ENCODE assay signal across 25 cellular contexts in genomic region chr2:172232638-172233253, GRCh38.
DNase-seq lines count a peak whose midpoint lies in the region; ATAC-seq and TF ChIP-seq lines count a peak whose summit lies in the region.
"Had no signal": no experiment of that assay in that cellular context is flagged by ENCODE, and none has a peak within 500 bp of the region (broad histone marks: within the 10 kb centered on the region; RNA-seq: fewer than 3 reads in every experiment).

No MANE protein-coding gene starts in this region.

- POLR2A ChIA-PET in PC-9 (lab: Charles Lee; ENCODE audit: unreplicated experiment): interaction anchor here (1.3 kb wide), 1 partner anchor 209 kb away, joined by 10 read pairs; no protein-coding TSS in a partner anchor

- no peak overlapping the region for H3K27ac Mint-ChIP-seq in GM23338
- H3K27ac Mint-ChIP-seq: CD4-positive, alpha-beta T cell; stimulated activated naive CD8-positive, alpha-beta T cell treated with anti-CD3 and anti-CD28 coated beads, Interleukin-15, amount 100 ng/mL, for 72 hours; T-helper 1 cell treated with Interleukin-12 subunit alpha and Interleukin-12 subunit beta and Interleukin-4 antibody, amounts not matched to agents 30 μg/mL and 1 μg/mL, for 36 hours had no signal

- H2AFZ ChIP-seq in GM23338: 0 out of 2 replicates have a peak overlapping the region, but pooled peaks have one; percentile 16
- no peak overlapping the region for H2AFZ ChIP-seq in PC-9

- no peak for TF ChIP-seq CTCF in GM23338 (conservative IDR thresholded peaks at IDR 0.05; ENCODE audit: low read depth in 2 of 2)
- no peak for TF ChIP-seq CTCF in PC-9 (conservative IDR thresholded peaks at IDR 0.05)
- TF ChIP-seq CTCF in fibroblast of villous mesenchyme (IDR thresholded peaks at IDR 0.05; ENCODE audit: insufficient read depth, low read depth, low read length): no peak
- TF ChIP-seq CTCF in prostate gland (IDR thresholded peaks at IDR 0.05): no peak

- no TSS peak for BruUV-seq in PC-9 (replicated peaks; lab: Mats Ljungman, UMichigan)

- peaks cover 49% of the 10 kb centered on the region for H3K27me3 ChIP-seq in GM23338 (ENCODE audit: insufficient read depth)
- no peaks in the 10 kb centered on the region for H3K27me3 ChIP-seq in PC-9 (ENCODE audit: insufficient read depth, low read depth)
- H3K27me3 ChIP-seq in prostate gland (replicated peaks; ENCODE audit: insufficient read depth): no peaks in the 10 kb centered on the region

- H3K9me3 ChIP-seq in PC-9 (ENCODE audit: insufficient read depth, low read depth) (no peaks in the 10 kb centered on the region), prostate gland (no peaks in the 10 kb centered on the region)

- DNase-seq in GM23338 (ENCODE audit: low spot score) (no peak), PC-9 (no peak), fibroblast of villous mesenchyme (ENCODE audit: low read depth) (peak; percentile 33), prostate gland (ENCODE audit: low spot score) (no peak), DMS 273 treated with DMSO at 0.1 percent for 48 hours (lab: John Stamatoyannopoulos, UW) (no peak), NCI-H510A treated with DMSO at 0.1 percent for 48 hours (lab: John Stamatoyannopoulos, UW) (no peak), cortex of kidney (lab: John Stamatoyannopoulos, UW) (no peak)
- DNase-seq: activated CD4-positive, alpha-beta T cell treated with anti-CD3 and anti-CD28 coated beads, Interleukin-2, amount 50 U/mL, for 1 hour; activated CD8-positive, alpha-beta memory T cell treated with anti-CD3 and anti-CD28 coated beads, Interleukin-2, amount 50 U/mL, for 4 hours; activated effector memory CD4-positive, alpha-beta T cell treated with Interleukin-2 at 50 U/mL for 16 hours; CD4-positive, alpha-beta T cell; DMS79; glutamatergic neuron; immature natural killer cell; KG1; MV-4-11; naive thymus-derived CD4-positive, alpha-beta T cell; NCI-H2081; SIG-M5; stimulated activated CD4-positive, alpha-beta T cell treated with anti-CD3 and anti-CD28 coated beads, Interleukin-2, amount 100 ng/mL, for 48 hours; stimulated activated naive CD8-positive, alpha-beta T cell treated with anti-CD3 and anti-CD28 coated beads, Interleukin-15, amount 100 ng/mL, for 72 hours had no signal

- H3F3A ChIP-seq in GM23338 (replicated peaks; ENCODE audit: low read depth) (no peaks in the 10 kb centered on the region), PC-9 (ENCODE audit: insufficient read depth, low read depth) (peaks cover 23% of the 10 kb centered on the region)

- H3K4me1 Mint-ChIP-seq in GM23338: peaks cover 46% of the 10 kb centered on the region

- H3K79me2 ChIP-seq in GM23338 (replicated peaks; ENCODE audit: insufficient read depth) (no peaks in the 10 kb centered on the region), PC-9 (ENCODE audit: low read depth) (no peaks in the 10 kb centered on the region)

- H3K4me2 ChIP-seq in GM23338 (no peak overlapping the region), PC-9 (peak overlapping the region; percentile 65)

- ATAC-seq in GM23338 (no peak), HG03097 (IDR thresholded peaks at IDR 0.05; ENCODE audit: low FRiP score, unreplicated experiment) (no peak)
- ATAC-seq: naive thymus-derived CD4-positive, alpha-beta T cell; stimulated activated naive CD8-positive, alpha-beta T cell treated with anti-CD3 and anti-CD28 coated beads, Interleukin-15, amount 100 ng/mL, for 72 hours had no signal

- H3K27me3 Mint-ChIP-seq in GM23338 (ENCODE audit: insufficient read depth, low read depth, poor library complexity): peaks cover 20% of the 10 kb centered on the region

- no peak overlapping the region for H3K4me3 Mint-ChIP-seq in GM23338
- H3K4me3 Mint-ChIP-seq: CD4-positive, alpha-beta T cell; immature natural killer cell; stimulated activated naive CD8-positive, alpha-beta T cell treated with anti-CD3 and anti-CD28 coated beads, Interleukin-15, amount 100 ng/mL, for 72 hours; T-helper 1 cell treated with Interleukin-12 subunit alpha and Interleukin-12 subunit beta and Interleukin-4 antibody, amounts not matched to agents 30 μg/mL and 1 μg/mL, for 36 hours had no signal

- H4K20me1 ChIP-seq in GM23338 (replicated peaks; ENCODE audit: insufficient read depth): no peaks in the 10 kb centered on the region
- no peaks in the 10 kb centered on the region for H4K20me1 ChIP-seq in PC-9 (ENCODE audit: insufficient read depth)

- WGBS in prostate gland: 68% methylated on average over 10 of the region's 10 CpGs

- H3K4me1 ChIP-seq in GM23338 (ENCODE audit: insufficient read depth) (peaks cover 29% of the 10 kb centered on the region), PC-9 (replicated peaks; ENCODE audit: insufficient read depth) (peaks cover 53% of the 10 kb centered on the region), prostate gland (replicated peaks) (peaks cover 6% of the 10 kb centered on the region)

- H3K27ac ChIP-seq in GM23338 (ENCODE audit: low read depth) (no peak overlapping the region), PC-9 (peak overlapping the region; percentile 86), prostate gland (peak overlapping the region; percentile 14 to 53)

- H3K9me3 Mint-ChIP-seq in GM23338: no peaks in the 10 kb centered on the region
- H3K9me3 Mint-ChIP-seq: CD4-positive, alpha-beta T cell; immature natural killer cell; naive thymus-derived CD4-positive, alpha-beta T cell; stimulated activated naive CD8-positive, alpha-beta T cell treated with anti-CD3 and anti-CD28 coated beads, Interleukin-15, amount 100 ng/mL, for 72 hours; T-helper 1 cell treated with Interleukin-12 subunit alpha and Interleukin-12 subunit beta and Interleukin-4 antibody, amounts not matched to agents 30 μg/mL and 1 μg/mL, for 36 hours had no signal

- H3K36me3 Mint-ChIP-seq in GM23338 (ENCODE audit: low read depth): no peaks in the 10 kb centered on the region
- H3K36me3 Mint-ChIP-seq: immature natural killer cell had no signal

- intact Hi-C loops in PC-9 (cut with micrococcal nuclease; ENCODE audit: unreplicated experiment): loop anchor here (1.0 to 5.0 kb wide), 4 partner anchors 16 to 210 kb away; no protein-coding TSS in a partner anchor
- intact Hi-C loops in prostate gland (cut with DNase I): no loop called here

- no peak overlapping the region for H3K4me3 ChIP-seq in GM23338
- H3K4me3 ChIP-seq in PC-9: no peak overlapping the region
- no peak overlapping the region for H3K4me3 ChIP-seq in fibroblast of villous mesenchyme (ENCODE audit: low read depth, low read length)
- no peak overlapping the region for H3K4me3 ChIP-seq in prostate gland
- H3K4me3 ChIP-seq: lung, skin epidermis had no signal

- TF ChIP-seq POLR2A in prostate gland (IDR thresholded peaks at IDR 0.05): no peak

- H3K36me3 ChIP-seq in GM23338 (ENCODE audit: insufficient read depth) (no peaks in the 10 kb centered on the region), PC-9 (ENCODE audit: low read depth) (no peaks in the 10 kb centered on the region), prostate gland (no peaks in the 10 kb centered on the region)

- H3K9me2 ChIP-seq in GM23338 (ENCODE audit: insufficient read depth) (peaks cover 4% of the 10 kb centered on the region; the same call in 1 of the 2 replicates), PC-9 (ENCODE audit: insufficient read depth) (no peaks in the 10 kb centered on the region)

- CTCF ChIA-PET in PC-9 (lab: Charles Lee): interaction anchor here (0.5 to 1.3 kb wide), 5 partner anchors 14 to 1147 kb away, joined by 3 to 7 read pairs (median 3); no protein-coding TSS in a partner anchor

TF ChIP-seq in GM23338, 12 proteins besides CTCF, POLR2A, EP300 and RAD21 (continues in another document):
- TF ChIP-seq STAT1 (IDR thresholded peaks at IDR 0.05; ENCODE audit: unreplicated experiment) (no peak), ETS1 (IDR thresholded peaks at IDR 0.05) (no peak), EZH2 (IDR thresholded peaks at IDR 0.05; ENCODE audit: low read depth, unreplicated experiment) (no peak), NANOG (IDR thresholded peaks at IDR 0.05; ENCODE audit: borderline replicate concordance) (no peak), EZH2phosphoT487 (IDR thresholded peaks at IDR 0.05; ENCODE audit: unreplicated experiment) (no peak)
